9 cellular contexts compared by ENCODE assay signal in genomic region chr1:114108741-114109255, GRCh38.
DNase-seq lines count a peak whose midpoint lies in the region; ATAC-seq and TF ChIP-seq lines count a peak whose summit lies in the region.
"Had no signal": no experiment of that assay in that cellular context is flagged by ENCODE, and none has a peak within 500 bp of the region (broad histone marks: within the 10 kb centered on the region; RNA-seq: fewer than 3 reads in every experiment).

No MANE protein-coding gene starts in this region.

- H3K4me3 ChIP-seq in fibroblast of pulmonary artery (replicated peaks; ENCODE audit: low read depth, low read length): no peak overlapping the region
- H3K4me3 ChIP-seq: skin epidermis had no signal

- TF ChIP-seq CTCF in GM13976 (IDR thresholded peaks at IDR 0.05; ENCODE audit: borderline replicate concordance, control extremely low read depth, extremely low read depth, insufficient read depth, missing control alignments): no peak
- no peak for TF ChIP-seq CTCF in fibroblast of pulmonary artery (IDR thresholded peaks at IDR 0.05; ENCODE audit: low read length, missing control alignments)

- DNase-seq in GM13976 (ENCODE audit: low spot score) (peak; percentile 77), fibroblast of pulmonary artery (ENCODE audit: low read depth) (peak; percentile 19), NCI-H1930 (lab: John Stamatoyannopoulos, UW) (no peak), NCI-H524 (lab: John Stamatoyannopoulos, UW) (no peak)
- DNase-seq in central memory CD4-positive, alpha-beta T cell: no peak

- ATAC-seq in GM21381 (IDR thresholded peaks at IDR 0.05; ENCODE audit: unreplicated experiment): peak; percentile 80
- ATAC-seq in HG03342 (IDR thresholded peaks at IDR 0.05; ENCODE audit: unreplicated experiment): peak; percentile 93
- no peak for ATAC-seq in HG03457 (IDR thresholded peaks at IDR 0.05; ENCODE audit: unreplicated experiment)

- in situ Hi-C loops in GM13976 (cut with MboI; ENCODE audit: low sequenced_read_pairs, unreplicated experiment): no loop called here

Comparison
In these comparisons a context has a peak if more than half of its experiments do, and no peak if none do; other contexts are left out.
1. DNase-seq: peak in GM13976 (single experiment) and fibroblast of pulmonary artery (single experiment); none in NCI-H1930 (0 of 2), central memory CD4-positive, alpha-beta T cell (single experiment) and NCI-H524 (0 of 2).